1 cellular context compared by ENCODE assay signal in the genomic region with DNA sequence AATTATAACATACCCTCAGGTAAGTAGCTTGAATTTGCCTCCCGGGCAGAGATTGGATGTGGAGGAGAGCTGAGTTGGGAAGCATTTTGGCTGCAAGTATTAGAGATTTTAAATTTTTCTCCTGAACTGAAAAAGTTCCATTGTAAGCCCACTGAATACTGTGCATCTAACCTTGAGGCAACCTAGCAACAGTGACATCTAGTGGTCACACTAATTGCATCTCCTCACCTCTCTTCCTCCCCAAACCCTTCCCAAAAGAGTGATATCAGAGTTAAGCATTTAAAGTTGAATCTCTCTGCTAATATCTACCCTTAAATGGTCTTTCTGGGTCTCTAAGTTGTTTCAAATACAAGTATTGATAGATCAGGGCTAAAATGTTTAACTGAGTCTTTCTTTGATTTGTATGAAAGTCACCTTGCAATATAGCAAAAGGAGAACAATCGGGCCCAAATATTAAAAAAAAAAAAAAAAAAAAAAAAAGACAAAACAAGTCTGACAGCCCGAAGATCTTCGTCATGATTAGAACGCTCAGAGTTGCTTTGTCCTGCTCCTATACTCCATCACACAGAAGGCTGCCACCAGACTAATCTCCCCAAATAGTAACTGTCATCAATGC.
TF ChIP-seq lines count a peak whose summit lies in the region.

No MANE protein-coding gene starts in this region.

TF ChIP-seq in HepG2, 621 proteins besides CTCF, POLR2A, EP300 and RAD21:
- peak; percentile 73; the same call in 1 of the 2 replicates for TF ChIP-seq MIXL1 (CRISPR knock-in tag; IDR thresholded peaks at IDR 0.05)
- peak; percentile 49 for TF ChIP-seq SMC3 (IDR thresholded peaks at IDR 0.05; ENCODE audit: low read length)
- TF ChIP-seq MED13 (CRISPR knock-in tag; IDR thresholded peaks at IDR 0.05), result no peak
- TF ChIP-seq, protein P1, sequence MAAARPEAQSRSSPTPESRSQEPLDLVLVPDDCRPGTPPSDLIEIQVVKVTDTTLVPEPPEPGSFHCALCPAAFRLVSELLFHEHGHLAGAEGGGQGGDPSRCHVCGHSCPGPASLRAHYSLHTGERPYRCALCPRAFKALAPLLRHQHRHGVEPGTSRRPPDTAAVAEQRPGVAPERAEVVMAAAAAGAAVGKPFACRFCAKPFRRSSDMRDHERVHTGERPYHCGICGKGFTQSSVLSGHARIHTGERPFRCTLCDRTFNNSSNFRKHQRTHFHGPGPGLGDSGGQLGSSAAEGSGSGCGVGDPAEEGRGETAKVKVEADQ (CRISPR knock-in tag; IDR thresholded peaks at IDR 0.05; ENCODE audit: borderline replicate concordance), result no peak
- TF ChIP-seq STAG1 (CRISPR knock-in tag; IDR thresholded peaks at IDR 0.05), result peak; percentile 68
- TF ChIP-seq KAT2B (IDR thresholded peaks at IDR 0.05; ENCODE audit: borderline replicate concordance, low read depth, low read length), result no peak
- no peak for TF ChIP-seq MEF2D (CRISPR knock-in tag; IDR thresholded peaks at IDR 0.05)
